Comparison of ENCODE assay signal across 16 cellular contexts in the genomic region with DNA sequence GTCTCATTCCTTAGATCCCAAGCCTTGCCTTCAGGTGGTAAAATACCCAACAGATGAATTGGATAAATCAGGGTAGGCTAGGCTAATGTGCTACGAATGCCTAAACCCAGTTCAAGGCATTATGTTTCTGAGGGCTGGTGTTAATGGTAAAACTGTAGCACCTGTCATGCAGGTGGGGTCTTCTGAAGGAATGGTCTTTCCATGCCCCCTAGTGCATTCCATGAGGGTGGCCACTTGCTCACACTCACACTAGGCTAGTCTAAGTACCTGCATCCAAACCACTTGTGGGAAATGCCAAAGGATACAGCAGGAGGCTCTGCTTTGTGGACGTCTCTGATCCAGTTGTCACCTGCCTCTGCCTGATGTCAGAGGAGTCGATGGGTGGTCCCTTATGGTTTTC.
"Had no signal": no experiment of that assay in that cellular context is flagged by ENCODE, and none has a peak within 500 bp of the region (broad histone marks: within the 10 kb centered on the region; RNA-seq: fewer than 3 reads in every experiment).

No MANE protein-coding gene starts in this region.

- H3K27ac Mint-ChIP-seq: activated CD4-positive, alpha-beta memory T cell treated with anti-CD3 and anti-CD28 coated beads, Interleukin-2, amount 10 ng/mL, durations not matched to agents 7 days and 5 days; activated naive CD8-positive, alpha-beta T cell treated with anti-CD3 and anti-CD28 coated beads for 36 hours; activated T-helper 17 cell treated with anti-CD3 and anti-CD28 coated beads, Interleukin-2, amount 50 U/mL, for 72 hours; natural killer cell treated with Interleukin-12 subunit alpha and Interleukin-12 subunit beta and Interleukin-15 and Interleukin-18, amount 100 ng/mL, for 72 hours; stimulated activated naive B cell treated with anti-CD40 and anti-IgM and Interleukin-4, amounts not matched to agents 10 μg/mL and 1 μg/mL and 100 μg/mL, for 72 hours had no signal

- H3K9me3 ChIP-seq: breast epithelium, right atrium auricular region, upper lobe of left lung had no signal

- DNase-seq: activated CD4-positive, alpha-beta memory T cell treated with anti-CD3 and anti-CD28 coated beads, Interleukin-2, amount 10 ng/mL, durations not matched to agents 7 days and 5 days; activated CD4-positive, alpha-beta T cell treated with anti-CD3 and anti-CD28 coated beads for 1 hour; activated naive CD8-positive, alpha-beta T cell treated with anti-CD3 and anti-CD28 coated beads for 36 hours; aorta; dorsolateral prefrontal cortex; foreskin keratinocyte; nucleus accumbens; stimulated activated CD4-positive, alpha-beta T cell treated with anti-CD3 and anti-CD28 coated beads, Interleukin-1b, Interleukin-23, amount 100 ng/mL, for 48 hours; stimulated activated naive B cell treated with anti-CD40 and anti-IgM and Interleukin-4, amounts not matched to agents 10 μg/mL and 1 μg/mL and 100 μg/mL, for 72 hours; SW 1271; T-helper 9 cell; upper lobe of left lung had no signal

- H3K27me3 ChIP-seq: breast epithelium, dorsolateral prefrontal cortex, foreskin keratinocyte, right atrium auricular region, upper lobe of left lung had no signal

- H3K27me3 Mint-ChIP-seq: activated CD4-positive, alpha-beta memory T cell treated with anti-CD3 and anti-CD28 coated beads, Interleukin-2, amount 10 ng/mL, durations not matched to agents 7 days and 5 days; activated naive CD8-positive, alpha-beta T cell treated with anti-CD3 and anti-CD28 coated beads for 36 hours; activated T-helper 17 cell treated with anti-CD3 and anti-CD28 coated beads, Interleukin-2, amount 50 U/mL, for 72 hours; natural killer cell treated with Interleukin-12 subunit alpha and Interleukin-12 subunit beta and Interleukin-15 and Interleukin-18, amount 100 ng/mL, for 72 hours; stimulated activated naive B cell treated with anti-CD40 and anti-IgM and Interleukin-4, amounts not matched to agents 10 μg/mL and 1 μg/mL and 100 μg/mL, for 72 hours had no signal

- H3K4me3 Mint-ChIP-seq: activated CD4-positive, alpha-beta memory T cell treated with anti-CD3 and anti-CD28 coated beads, Interleukin-2, amount 10 ng/mL, durations not matched to agents 7 days and 5 days; activated naive CD8-positive, alpha-beta T cell treated with anti-CD3 and anti-CD28 coated beads for 36 hours; activated T-helper 17 cell treated with anti-CD3 and anti-CD28 coated beads, Interleukin-2, amount 50 U/mL, for 72 hours; natural killer cell treated with Interleukin-12 subunit alpha and Interleukin-12 subunit beta and Interleukin-15 and Interleukin-18, amount 100 ng/mL, for 72 hours; stimulated activated naive B cell treated with anti-CD40 and anti-IgM and Interleukin-4, amounts not matched to agents 10 μg/mL and 1 μg/mL and 100 μg/mL, for 72 hours had no signal

- H3K4me1 ChIP-seq: foreskin keratinocyte, right atrium auricular region, upper lobe of left lung had no signal

- H3K27ac ChIP-seq: breast epithelium, dorsolateral prefrontal cortex, foreskin keratinocyte, right atrium auricular region, upper lobe of left lung had no signal

- H3K9me3 Mint-ChIP-seq: activated CD4-positive, alpha-beta memory T cell treated with anti-CD3 and anti-CD28 coated beads, Interleukin-2, amount 10 ng/mL, durations not matched to agents 7 days and 5 days; activated naive CD8-positive, alpha-beta T cell treated with anti-CD3 and anti-CD28 coated beads for 36 hours; activated T-helper 17 cell treated with anti-CD3 and anti-CD28 coated beads, Interleukin-2, amount 50 U/mL, for 72 hours; natural killer cell treated with Interleukin-12 subunit alpha and Interleukin-12 subunit beta and Interleukin-15 and Interleukin-18, amount 100 ng/mL, for 72 hours; stimulated activated naive B cell treated with anti-CD40 and anti-IgM and Interleukin-4, amounts not matched to agents 10 μg/mL and 1 μg/mL and 100 μg/mL, for 72 hours had no signal

- H3K4me3 ChIP-seq: breast epithelium, dorsolateral prefrontal cortex, right atrium auricular region, upper lobe of left lung had no signal

- ATAC-seq: activated T-helper 17 cell treated with anti-CD3 and anti-CD28 coated beads, Interleukin-2, amount 50 U/mL, for 72 hours; foreskin keratinocyte; natural killer cell treated with Interleukin-12 subunit alpha and Interleukin-12 subunit beta and Interleukin-15 and Interleukin-18, amount 100 ng/mL, for 72 hours had no signal
